24 cellular contexts compared by ENCODE assay signal in genomic region chr1:31382379-31382989, GRCh38. TPM values are rescaled to one million over a fixed set of nuclear protein-coding genes. Genes with fewer than 3 reads are reported as not detected.
DNase-seq lines count a peak whose midpoint lies in the region; ATAC-seq and TF ChIP-seq lines count a peak whose summit lies in the region.
"Had no signal": no experiment of that assay in that cellular context is flagged by ENCODE, and none has a peak within 500 bp of the region (broad histone marks: within the 10 kb centered on the region; RNA-seq: fewer than 3 reads in every experiment).

No MANE protein-coding gene starts in this region.

- POLR2A ChIA-PET in activated CD8-positive, alpha-beta T cell treated with anti-CD3 and anti-CD28 coated beads, Interleukin-2, amount 10 ng/mL, durations not matched to agents 7 days and 5 days (lab: Charles Lee) = no interaction called here

- no peaks in the 10 kb centered on the region for H3K36me3 Mint-ChIP-seq in activated CD8-positive, alpha-beta T cell treated with anti-CD3 and anti-CD28 coated beads, Interleukin-2, amount 10 ng/mL, durations not matched to agents 7 days and 5 days (ENCODE audit: low read depth)
- H3K36me3 Mint-ChIP-seq: activated naive CD8-positive, alpha-beta T cell treated with anti-CD3 and anti-CD28 coated beads for 36 hours; CD4-positive, alpha-beta memory T cell had no signal

- H3K4me3 Mint-ChIP-seq in activated CD8-positive, alpha-beta T cell treated with anti-CD3 and anti-CD28 coated beads, Interleukin-2, amount 10 ng/mL, durations not matched to agents 7 days and 5 days = no peak overlapping the region
- H3K4me3 Mint-ChIP-seq: activated CD4-positive, alpha-beta T cell treated with anti-CD3 and anti-CD28 coated beads, Interleukin-2, amount 10 ng/mL, durations not matched to agents 7 days and 5 days; activated naive CD8-positive, alpha-beta T cell treated with anti-CD3 and anti-CD28 coated beads for 36 hours; CD4-positive, alpha-beta memory T cell had no signal

- TF ChIP-seq CTCF in cardiac muscle cell (IDR thresholded peaks at IDR 0.05; ENCODE audit: low read depth, low read length) (no peak), psoas muscle (IDR thresholded peaks at IDR 0.05) (no peak)

- H3K27me3 Mint-ChIP-seq in activated CD8-positive, alpha-beta T cell treated with anti-CD3 and anti-CD28 coated beads, Interleukin-2, amount 10 ng/mL, durations not matched to agents 7 days and 5 days (ENCODE audit: low read depth) = peaks cover 14% of the 10 kb centered on the region

- H3K4me3 ChIP-seq in cardiac muscle cell (no peak overlapping the region), psoas muscle (no peak overlapping the region)
- H3K4me3 ChIP-seq: body of pancreas, colonic mucosa, esophagus muscularis mucosa, gastroesophageal sphincter had no signal

- CTCF ChIA-PET in activated CD8-positive, alpha-beta T cell treated with anti-CD3 and anti-CD28 coated beads, Interleukin-2, amount 10 ng/mL, durations not matched to agents 7 days and 5 days (lab: Charles Lee) = interaction anchor here (1.5 kb wide), 1 partner anchor 12 kb away, joined by 7 read pairs; no protein-coding TSS in a partner anchor

- WGBS in psoas muscle, 3 donors = 44 to 63% (median 59%) methylated on average over 3 of the region's 3 CpGs

- peak; percentile 5 to 43 (median 28) for ATAC-seq in psoas muscle
- no peak for ATAC-seq in activated CD8-positive, alpha-beta T cell treated with anti-CD3 and anti-CD28 coated beads, Interleukin-2, amount 10 ng/mL, durations not matched to agents 7 days and 5 days
- ATAC-seq: body of pancreas had no signal

- H3K36me3 ChIP-seq in cardiac muscle cell (no peaks in the 10 kb centered on the region), psoas muscle (ENCODE audit: insufficient read depth in 1 of 2, low read depth in 1 of 2) (no peaks in the 10 kb centered on the region)
- H3K36me3 ChIP-seq: colonic mucosa, esophagus muscularis mucosa, gastroesophageal sphincter had no signal

- H3K27ac Mint-ChIP-seq in activated CD8-positive, alpha-beta T cell treated with anti-CD3 and anti-CD28 coated beads, Interleukin-2, amount 10 ng/mL, durations not matched to agents 7 days and 5 days = no peak overlapping the region
- H3K27ac Mint-ChIP-seq: activated CD4-positive, alpha-beta T cell treated with anti-CD3 and anti-CD28 coated beads, Interleukin-2, amount 10 ng/mL, durations not matched to agents 7 days and 5 days; activated naive CD8-positive, alpha-beta T cell treated with anti-CD3 and anti-CD28 coated beads for 36 hours; CD4-positive, alpha-beta memory T cell had no signal

- H3K9me3 ChIP-seq in cardiac muscle cell (ENCODE audit: low read depth) (no peaks in the 10 kb centered on the region), psoas muscle (no peaks in the 10 kb centered on the region)
- H3K9me3 ChIP-seq: body of pancreas, colonic mucosa, esophagus muscularis mucosa, gastroesophageal sphincter had no signal

- H3K4me1 Mint-ChIP-seq in activated CD8-positive, alpha-beta T cell treated with anti-CD3 and anti-CD28 coated beads, Interleukin-2, amount 10 ng/mL, durations not matched to agents 7 days and 5 days (ENCODE audit: low read depth) = no peaks in the 10 kb centered on the region
- H3K4me1 Mint-ChIP-seq: activated CD4-positive, alpha-beta T cell treated with anti-CD3 and anti-CD28 coated beads, Interleukin-2, amount 10 ng/mL, durations not matched to agents 7 days and 5 days; activated naive CD8-positive, alpha-beta T cell treated with anti-CD3 and anti-CD28 coated beads for 36 hours; CD4-positive, alpha-beta memory T cell had no signal

- intact Hi-C loops in psoas muscle (cut with DNase I) = loop anchor here (5.0 kb wide), 1 partner anchor 40 kb away; no protein-coding TSS in a partner anchor

- H3K9me3 Mint-ChIP-seq in activated CD8-positive, alpha-beta T cell treated with anti-CD3 and anti-CD28 coated beads, Interleukin-2, amount 10 ng/mL, durations not matched to agents 7 days and 5 days (ENCODE audit: insufficient read depth) = no peaks in the 10 kb centered on the region
- H3K9me3 Mint-ChIP-seq: activated CD4-positive, alpha-beta T cell treated with anti-CD3 and anti-CD28 coated beads, Interleukin-2, amount 10 ng/mL, durations not matched to agents 7 days and 5 days; activated naive CD8-positive, alpha-beta T cell treated with anti-CD3 and anti-CD28 coated beads for 36 hours; CD4-positive, alpha-beta memory T cell had no signal

- peak overlapping the region; percentile 63 for H3K27ac ChIP-seq in cardiac muscle cell
- peak overlapping the region; percentile 89 for H3K27ac ChIP-seq in psoas muscle
- H3K27ac ChIP-seq: body of pancreas, colonic mucosa, gastroesophageal sphincter, VCaP had no signal

- peaks cover 29% of the 10 kb centered on the region for H3K4me1 ChIP-seq in cardiac muscle cell (ENCODE audit: low read depth)
- peaks cover 59% of the 10 kb centered on the region for H3K4me1 ChIP-seq in psoas muscle
- H3K4me1 ChIP-seq: body of pancreas had no signal

- DNase-seq in NCI-H1694 (lab: John Stamatoyannopoulos, UW) = peak; percentile 42
- DNase-seq in SK-N-DZ (ENCODE audit: low spot score) = peak; percentile 47
- DNase-seq in cardiac muscle cell (ENCODE audit: low read depth in 1 of 2, low spot score in 1 of 2) = no peak
- DNase-seq in psoas muscle = peak in 1 of 2 donors; percentile 36
- DNase-seq in activated CD8-positive, alpha-beta T cell treated with anti-CD3 and anti-CD28 coated beads, Interleukin-2, amount 10 ng/mL, durations not matched to agents 7 days and 5 days = no peak
- no peak for DNase-seq in COLO829 (ENCODE audit: low spot score)
- no peak for DNase-seq in dermis blood vessel endothelial cell
- DNase-seq: activated CD4-positive, alpha-beta T cell treated with anti-CD3 and anti-CD28 coated beads, Interleukin-2, amount 10 ng/mL, durations not matched to agents 7 days and 5 days; activated naive CD8-positive, alpha-beta T cell treated with anti-CD3 and anti-CD28 coated beads for 36 hours; body of pancreas; CD4-positive, alpha-beta memory T cell; colonic mucosa; GF-D8; NCI-H1417 treated with DMSO at 0.1 percent for 48 hours; NCI-H2227 treated with DMSO at 0.1 percent for 48 hours; NK-92 treated with Interleukin-12 subunit alpha and Interleukin-12 subunit beta, amount 100 ng/mL, for 24 hours; nucleus accumbens; stimulated activated CD8-positive, alpha-beta memory T cell treated with anti-CD3 and anti-CD28 coated beads, Interleukin-4, amount 100 ng/mL, for 48 hours had no signal

- H3K27me3 ChIP-seq in cardiac muscle cell = no peaks in the 10 kb centered on the region
- H3K27me3 ChIP-seq in psoas muscle (ENCODE audit: insufficient read depth in 3 of 3, low read length in 2 of 3) = no peaks in the 10 kb centered on the region
- H3K27me3 ChIP-seq: body of pancreas, colonic mucosa, gastroesophageal sphincter had no signal

RNA-seq across cellular contexts. Expression of gene FABP3, which starts 9.6 kb away (rescaled TPM):
- polyA plus RNA-seq in SK-N-DZ (2014; cell fraction: cytosol; rRNA removed) = 1.2 and 7.3 TPM in 2 replicates
- 0.74 TPM in 1 of 2 replicates, not detected in the other for polyA plus RNA-seq in SK-N-DZ (2014; cell fraction: nucleus; rRNA removed)
- total RNA-seq in cardiac muscle cell (250 and 642 TPM in 2 replicates), psoas muscle (1,000 to 10,000 TPM in 2 of 4 donors, 100 to 1,000 TPM in 2; 467 to 4,001 (median 1,634) TPM), dermis blood vessel endothelial cell (0.51 and 1.1 TPM in 2 replicates)
- polyA plus RNA-seq in cardiac muscle cell (346 and 595 TPM in 2 replicates), psoas muscle (1,000 to 10,000 TPM; 1,537 to 3,507 (median 3,423) TPM)
- total RNA-seq in activated CD8-positive, alpha-beta T cell treated with anti-CD3 and anti-CD28 coated beads, Interleukin-2, amount 10 ng/mL, durations not matched to agents 7 days and 5 days = not detected
- total RNA-seq: activated CD4-positive, alpha-beta T cell treated with anti-CD3 and anti-CD28 coated beads, Interleukin-2, amount 10 ng/mL, durations not matched to agents 7 days and 5 days; activated naive CD8-positive, alpha-beta T cell treated with anti-CD3 and anti-CD28 coated beads for 36 hours; MCF 10A; SK-MEL-5; T-helper 2 cell treated with Interferon-gamma antibody and Interleukin-4, amounts not matched to agents 100 ng/mL and 5 ng/mL, for 36 hours had no signal
- polyA plus RNA-seq: CD4-positive, alpha-beta memory T cell had no signal

RNA-seq across cellular contexts. Expression of gene SERINC2, which starts 30.5 kb away (rescaled TPM):
- polyA plus RNA-seq in SK-N-DZ (2014; cell fraction: cytosol; rRNA removed) = 0.10 and 1.3 TPM in 2 replicates
- polyA plus RNA-seq in SK-N-DZ (2014; cell fraction: nucleus; rRNA removed) = 0.22 and 0.37 TPM in 2 replicates
- 6.7 and 8.1 TPM in 2 replicates for total RNA-seq in cardiac muscle cell
- polyA plus RNA-seq in cardiac muscle cell = 13.8 and 14.7 TPM in 2 replicates
- total RNA-seq in psoas muscle = 10 to 100 TPM; 26.4 to 50.7 (median 30.4) TPM
- 10 to 100 TPM; 13.4 to 93.4 (median 33.5) TPM for polyA plus RNA-seq in psoas muscle
- under 1 TPM in 1 of 2 experiments, not detected in 1; 0.13 TPM for total RNA-seq in activated CD8-positive, alpha-beta T cell treated with anti-CD3 and anti-CD28 coated beads, Interleukin-2, amount 10 ng/mL, durations not matched to agents 7 days and 5 days
- 4.8 and 12.9 TPM in 2 replicates for total RNA-seq in dermis blood vessel endothelial cell
- total RNA-seq: T-helper 2 cell treated with Interferon-gamma antibody and Interleukin-4, amounts not matched to agents 100 ng/mL and 5 ng/mL, for 36 hours had no signal

Comparison
In these comparisons a context has a peak if more than half of its experiments do, and no peak if none do; other contexts are left out.
1. DNase-seq: peak in NCI-H1694 (single experiment) and SK-N-DZ (single experiment); none in cardiac muscle cell (0 of 2), activated CD8-positive, alpha-beta T cell treated with anti-CD3 and anti-CD28 coated beads, Interleukin-2, amount 10 ng/mL, durations not matched to agents 7 days and 5 days (single experiment), COLO829 (single experiment) and dermis blood vessel endothelial cell (single experiment).
2. RNA of gene FABP3, which starts 9.6 kb away (total RNA-seq): 467 to 4,001 TPM in psoas muscle and 250 to 642 TPM in cardiac muscle cell; 0.51 to 1.1 TPM in dermis blood vessel endothelial cell and not detected in activated CD8-positive, alpha-beta T cell treated with anti-CD3 and anti-CD28 coated beads, Interleukin-2, amount 10 ng/mL, durations not matched to agents 7 days and 5 days; every median in the first group is over 100 times any median in the second.